8 cellular contexts compared by ENCODE assay signal in genomic region chr15:66702770-66703539, GRCh38. TPM values are rescaled to one million over a fixed set of nuclear protein-coding genes. Genes with fewer than 3 reads are reported as not detected.
DNase-seq lines count a peak whose midpoint lies in the region; ATAC-seq and TF ChIP-seq lines count a peak whose summit lies in the region.

No MANE protein-coding gene starts in this region.

- no peak for ATAC-seq in activated CD4-positive, alpha-beta T cell treated with anti-CD3 and anti-CD28 coated beads for 36 hours
- no peak for ATAC-seq in activated T-cell treated with anti-CD3 and anti-CD28 coated beads, Interleukin-2, amount 50 U/mL, for 4 hours
- ATAC-seq in GM19455 (IDR thresholded peaks at IDR 0.05; ENCODE audit: unreplicated experiment) (no peak), GM18505 (IDR thresholded peaks at IDR 0.05; ENCODE audit: unreplicated experiment) (no peak)

- H3K27me3 ChIP-seq in right atrium auricular region (no peaks in the 10 kb centered on the region), skeletal muscle tissue (ENCODE audit: control insufficient read depth in 3 of 3, insufficient read depth in 3 of 3, low read length in 3 of 3) (peaks cover 0 to 8% (median 0%) of the 10 kb centered on the region in 3 donors)

- intact Hi-C loops in activated CD4-positive, alpha-beta T cell treated with anti-CD3 and anti-CD28 coated beads for 36 hours (cut with DNase I, micrococcal nuclease), result loop anchor here (5.0 to 10.0 kb wide), 6 partner anchors 88 to 1134 kb away; partner anchors contain the start of genes AAGAB (in 1 of the 2), IQCH (in 1 of the 2), MAP2K1 (in 1 of the 2) and MAP2K5 (in 1 of the 2)

- TF ChIP-seq POLR2A in GM18505 (IDR thresholded peaks at IDR 0.05; ENCODE audit: borderline replicate concordance, extremely low read depth, insufficient read depth, insufficient read length), result no peak

- H3K9ac ChIP-seq in skeletal muscle tissue (ENCODE audit: low read depth in 1 of 3, low read length in 3 of 3), result peak overlapping the region; percentile 53 to 87 (median 61)

- H3K27ac Mint-ChIP-seq in activated CD4-positive, alpha-beta T cell treated with anti-CD3 and anti-CD28 coated beads for 36 hours, result no peak overlapping the region

- peaks cover 16% of the 10 kb centered on the region for H3K27me3 Mint-ChIP-seq in activated CD4-positive, alpha-beta T cell treated with anti-CD3 and anti-CD28 coated beads for 36 hours
- peaks cover 23% of the 10 kb centered on the region for H3K27me3 Mint-ChIP-seq in activated T-cell treated with anti-CD3 and anti-CD28 coated beads, Interleukin-2, amount 50 U/mL, for 4 hours (ENCODE audit: low read depth)

- peaks cover 14% of the 10 kb centered on the region for H3K4me1 Mint-ChIP-seq in activated CD4-positive, alpha-beta T cell treated with anti-CD3 and anti-CD28 coated beads for 36 hours
- peaks cover 14% of the 10 kb centered on the region for H3K4me1 Mint-ChIP-seq in activated T-cell treated with anti-CD3 and anti-CD28 coated beads, Interleukin-2, amount 50 U/mL, for 4 hours (ENCODE audit: low read depth)

- H3K36me3 Mint-ChIP-seq in activated CD4-positive, alpha-beta T cell treated with anti-CD3 and anti-CD28 coated beads for 36 hours (ENCODE audit: low read depth), result no peaks in the 10 kb centered on the region
- H3K36me3 Mint-ChIP-seq in activated T-cell treated with anti-CD3 and anti-CD28 coated beads, Interleukin-2, amount 50 U/mL, for 4 hours (ENCODE audit: insufficient read depth), result no peaks in the 10 kb centered on the region

- H3K36me3 ChIP-seq in right atrium auricular region (no peaks in the 10 kb centered on the region), skeletal muscle tissue (ENCODE audit: control insufficient read depth in 3 of 3, insufficient read depth in 3 of 3, low read length in 3 of 3) (no peaks in the 10 kb centered on the region)

- H3K4me1 ChIP-seq in right atrium auricular region (peaks cover 0 to 64% of the 10 kb centered on the region in 2 donors), skeletal muscle tissue (ENCODE audit: control insufficient read depth in 3 of 3, insufficient read depth in 3 of 3, low read length in 3 of 3) (peaks cover 38 to 51% (median 45%) of the 10 kb centered on the region in 3 donors)

- H3K4me3 ChIP-seq in right atrium auricular region (peak overlapping the region; percentile 69 to 75), skeletal muscle tissue (ENCODE audit: low read length in 3 of 3) (peak overlapping the region; percentile 74 to 96 (median 80))

- H3K27ac ChIP-seq in right atrium auricular region, result peak overlapping the region; percentile 91
- peak overlapping the region; percentile 62 for H3K27ac ChIP-seq in skeletal muscle tissue (ENCODE audit: low read depth, low read length)

- CTCF ChIA-PET in activated CD4-positive, alpha-beta T cell treated with anti-CD3 and anti-CD28 coated beads for 36 hours (lab: Charles Lee), result interaction anchor here (0.6 to 1.6 kb wide), 5 partner anchors 9 to 149 kb away, joined by 3 to 7 read pairs (median 3); no protein-coding TSS in a partner anchor

- H3K9me3 Mint-ChIP-seq in activated CD4-positive, alpha-beta T cell treated with anti-CD3 and anti-CD28 coated beads for 36 hours (ENCODE audit: low read depth), result no peaks in the 10 kb centered on the region
- H3K9me3 Mint-ChIP-seq in activated T-cell treated with anti-CD3 and anti-CD28 coated beads, Interleukin-2, amount 50 U/mL, for 4 hours, result no peaks in the 10 kb centered on the region

- H3K9me3 ChIP-seq in right atrium auricular region (no peaks in the 10 kb centered on the region), skeletal muscle tissue (ENCODE audit: control insufficient read depth in 3 of 3, low read length in 3 of 3) (no peaks in the 10 kb centered on the region)

- peak overlapping the region; percentile 73 for H3K4me3 Mint-ChIP-seq in activated CD4-positive, alpha-beta T cell treated with anti-CD3 and anti-CD28 coated beads for 36 hours
- H3K4me3 Mint-ChIP-seq in activated T-cell treated with anti-CD3 and anti-CD28 coated beads, Interleukin-2, amount 50 U/mL, for 4 hours, result peak overlapping the region; percentile 80

- TF ChIP-seq CTCF in right atrium auricular region (IDR thresholded peaks at IDR 0.05), result no peak

- DNase-seq in activated CD4-positive, alpha-beta T cell treated with anti-CD3 and anti-CD28 coated beads for 36 hours, result peak; percentile 43
- DNase-seq in activated CD4-positive, alpha-beta T cell treated with anti-CD3 and anti-CD28 coated beads, Interleukin-2, amount 50 U/mL, for 1 hour, result no peak
- no peak for DNase-seq in activated T-cell treated with anti-CD3 and anti-CD28 coated beads, Interleukin-2, amount 50 U/mL, for 4 hours
- no peak for DNase-seq in right atrium auricular region (ENCODE audit: low spot score)
- DNase-seq in SKM-1 (lab: John Stamatoyannopoulos, UW; ENCODE audit: unreplicated experiment), result no peak

- POLR2A ChIA-PET in activated CD4-positive, alpha-beta T cell treated with anti-CD3 and anti-CD28 coated beads for 36 hours (lab: Charles Lee), result interaction anchor here (0.5 kb wide), 1 partner anchor 90 kb away, joined by 3 read pairs; no protein-coding TSS in a partner anchor

RNA-seq across cellular contexts. Expression of gene SMAD6, which starts 0.9 kb away (rescaled TPM):
- total RNA-seq in activated CD4-positive, alpha-beta T cell treated with anti-CD3 and anti-CD28 coated beads for 36 hours, result under 1 TPM; 0.19 to 0.23 TPM
- under 1 TPM; 0.05 to 0.25 (median 0.08) TPM for total RNA-seq in activated T-cell treated with anti-CD3 and anti-CD28 coated beads, Interleukin-2, amount 50 U/mL, for 4 hours
- 100 to 1,000 TPM in 1 of 2 donors, 10 to 100 TPM in 1; 20.8 to 104 TPM for total RNA-seq in right atrium auricular region
- 8.9 TPM for total RNA-seq in skeletal muscle tissue
